Comparison of ENCODE assay signal across 1 cellular context in the genomic region with DNA sequence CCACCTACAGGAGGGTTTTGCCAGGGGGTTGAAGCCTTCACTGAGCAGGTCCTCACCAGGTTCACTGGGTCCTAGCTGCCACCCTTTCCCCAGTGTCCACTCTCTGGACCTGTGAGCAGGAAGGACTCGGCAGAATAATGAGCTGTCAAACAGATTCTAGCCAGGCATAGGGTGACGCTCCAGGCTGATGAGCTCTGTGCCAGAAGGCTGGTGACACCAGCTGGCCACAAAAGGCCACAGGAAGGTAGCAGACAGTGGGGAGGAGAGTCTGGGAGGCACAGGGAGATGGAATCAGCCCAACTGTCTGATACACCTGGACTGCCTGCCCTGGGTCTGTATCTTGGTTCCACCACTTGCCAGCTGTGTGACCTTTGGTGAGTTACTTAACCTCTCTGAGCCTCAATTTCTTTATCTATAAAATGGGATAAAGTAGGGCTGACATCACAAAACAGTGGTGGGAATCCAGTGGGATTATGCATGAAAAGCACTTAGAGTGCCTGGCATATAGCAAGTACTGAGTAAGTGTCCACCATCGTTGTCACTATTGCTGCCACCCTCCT.
TF ChIP-seq lines count a peak whose summit lies in the region.

No MANE protein-coding gene starts in this region.

TF ChIP-seq in IMR-90, 13 proteins besides CTCF, POLR2A, EP300 and RAD21 (continued from another document):
- TF ChIP-seq, protein P1, sequence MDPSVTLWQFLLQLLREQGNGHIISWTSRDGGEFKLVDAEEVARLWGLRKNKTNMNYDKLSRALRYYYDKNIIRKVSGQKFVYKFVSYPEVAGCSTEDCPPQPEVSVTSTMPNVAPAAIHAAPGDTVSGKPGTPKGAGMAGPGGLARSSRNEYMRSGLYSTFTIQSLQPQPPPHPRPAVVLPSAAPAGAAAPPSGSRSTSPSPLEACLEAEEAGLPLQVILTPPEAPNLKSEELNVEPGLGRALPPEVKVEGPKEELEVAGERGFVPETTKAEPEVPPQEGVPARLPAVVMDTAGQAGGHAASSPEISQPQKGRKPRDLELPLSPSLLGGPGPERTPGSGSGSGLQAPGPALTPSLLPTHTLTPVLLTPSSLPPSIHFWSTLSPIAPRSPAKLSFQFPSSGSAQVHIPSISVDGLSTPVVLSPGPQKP (IDR thresholded peaks at IDR 0.05; ENCODE audit: borderline replicate concordance, low read depth, low read length), result no peak
- TF ChIP-seq MAZ (IDR thresholded peaks at IDR 0.05; ENCODE audit: borderline replicate concordance, low read depth, low read length) (no peak), BHLHE40 (IDR thresholded peaks at IDR 0.05; ENCODE audit: low read depth, low read length) (no peak), FOS (IDR thresholded peaks at IDR 0.05; ENCODE audit: low read depth, low read length) (no peak), MAFK (IDR thresholded peaks at IDR 0.05; ENCODE audit: low read depth, low read length) (no peak), RFX5 (IDR thresholded peaks at IDR 0.05; ENCODE audit: low read depth, low read length) (no peak)
